Comparison of ENCODE assay signal across 7 cellular contexts in genomic region chr22:50326959-50327710, GRCh38. TPM values are rescaled to one million over a fixed set of nuclear protein-coding genes. Genes with fewer than 3 reads are reported as not detected.
DNase-seq lines count a peak whose midpoint lies in the region; ATAC-seq, FAIRE-seq and TF ChIP-seq lines count a peak whose summit lies in the region.

DENND6B (minus strand) TSS chr22:50327012; CDS start chr22:50326988, 24 bp downstream.

- TF ChIP-seq POLR2A in GM12891 (IDR thresholded peaks at IDR 0.05; ENCODE audit: low read depth, low read length), result no peak

- H3K27me3 ChIP-seq in WERI-Rb-1 (ENCODE audit: insufficient read depth, low read depth, severe bottlenecking), result no peaks in the 10 kb centered on the region
- no peaks in the 10 kb centered on the region for H3K27me3 ChIP-seq in bronchial epithelial cell (ENCODE audit: control insufficient read depth, insufficient read depth, low read length)

- DNase-seq in GM12891 (ENCODE audit: insufficient read length, low spot score), result peak; percentile 89
- DNase-seq in NCI-H146 treated with DMSO at 0.1 percent for 48 hours (lab: John Stamatoyannopoulos, UW; ENCODE audit: unreplicated experiment), result peak; percentile 28
- DNase-seq in WERI-Rb-1, result peak; percentile 69
- peak; percentile 34 for DNase-seq in bronchial epithelial cell (ENCODE audit: low read depth)
- peak; percentile 74 for DNase-seq in iris pigment epithelial cell (ENCODE audit: low read depth)
- peak; percentile 25 to 58 for DNase-seq in stimulated activated CD4-positive, alpha-beta T cell treated with anti-CD3 and anti-CD28 coated beads, Interleukin-12 subunit alpha, Interleukin-12 subunit beta, amount 100 ng/mL, for 24 hours (ENCODE audit: low read depth in 2 of 2)

- FAIRE-seq in GM12891 (lab: Jason Lieb, UNC) (peak; percentile 96), bronchial epithelial cell (lab: Jason Lieb, UNC) (no peak)

- H3K36me3 ChIP-seq in WERI-Rb-1 (no peaks in the 10 kb centered on the region), bronchial epithelial cell (ENCODE audit: control insufficient read depth, insufficient read depth, low read length) (no peaks in the 10 kb centered on the region)

- H3K4me3 ChIP-seq in WERI-Rb-1 (ENCODE audit: low read depth, low read length) (peak within 1 kb of the TSS; percentile 77), bronchial epithelial cell (ENCODE audit: low read depth, low read length) (peak within 1 kb of the TSS; percentile 67)

- TF ChIP-seq CTCF in WERI-Rb-1 (IDR thresholded peaks at IDR 0.05; ENCODE audit: low read depth, low read length) (peak; percentile 47), bronchial epithelial cell (IDR thresholded peaks at IDR 0.05; ENCODE audit: insufficient read depth, low read length, severe bottlenecking) (peak; percentile 34)

- peak within 1 kb of the TSS; percentile 97 for H3K27ac ChIP-seq in WERI-Rb-1

- peak; percentile 89 for ATAC-seq in HG02642 (IDR thresholded peaks at IDR 0.05; ENCODE audit: poor library complexity, unreplicated experiment)

- H3K9me3 ChIP-seq in WERI-Rb-1 (ENCODE audit: severe bottlenecking), result no peaks in the 10 kb centered on the region

TF ChIP-seq in GM12891, 5 proteins besides CTCF, POLR2A, EP300 and RAD21:
- no peak for TF ChIP-seq POLR2AphosphoS5 (IDR thresholded peaks at IDR 0.05; ENCODE audit: low read depth, low read length)

RNA-seq across cellular contexts. Expression of gene DENND6B, which starts in this region (rescaled TPM):
- 12.4 TPM for polyA plus RNA-seq in GM12891 (2012; ENCODE audit: low read depth, missing spikeins)
- total RNA-seq in bronchial epithelial cell, result 1.1 and 1.8 TPM in 2 replicates

Comparison
In these comparisons a context has a peak if more than half of its experiments do, and no peak if none do; other contexts are left out.
1. Peak in every context shown above with its lines: DNase-seq, ATAC-seq, H3K4me3 ChIP-seq and H3K27ac ChIP-seq.
2. DNase-seq: peak in every context shown above with its lines; median percentile 89 in GM12891; 74 in iris pigment epithelial cell; 69 in WERI-Rb-1; 42 in stimulated activated CD4-positive, alpha-beta T cell treated with anti-CD3 and anti-CD28 coated beads, Interleukin-12 subunit alpha, Interleukin-12 subunit beta, amount 100 ng/mL, for 24 hours; 34 in bronchial epithelial cell; 28 in NCI-H146 treated with DMSO at 0.1 percent for 48 hours.